8 cellular contexts compared by ENCODE assay signal in the genomic region with DNA sequence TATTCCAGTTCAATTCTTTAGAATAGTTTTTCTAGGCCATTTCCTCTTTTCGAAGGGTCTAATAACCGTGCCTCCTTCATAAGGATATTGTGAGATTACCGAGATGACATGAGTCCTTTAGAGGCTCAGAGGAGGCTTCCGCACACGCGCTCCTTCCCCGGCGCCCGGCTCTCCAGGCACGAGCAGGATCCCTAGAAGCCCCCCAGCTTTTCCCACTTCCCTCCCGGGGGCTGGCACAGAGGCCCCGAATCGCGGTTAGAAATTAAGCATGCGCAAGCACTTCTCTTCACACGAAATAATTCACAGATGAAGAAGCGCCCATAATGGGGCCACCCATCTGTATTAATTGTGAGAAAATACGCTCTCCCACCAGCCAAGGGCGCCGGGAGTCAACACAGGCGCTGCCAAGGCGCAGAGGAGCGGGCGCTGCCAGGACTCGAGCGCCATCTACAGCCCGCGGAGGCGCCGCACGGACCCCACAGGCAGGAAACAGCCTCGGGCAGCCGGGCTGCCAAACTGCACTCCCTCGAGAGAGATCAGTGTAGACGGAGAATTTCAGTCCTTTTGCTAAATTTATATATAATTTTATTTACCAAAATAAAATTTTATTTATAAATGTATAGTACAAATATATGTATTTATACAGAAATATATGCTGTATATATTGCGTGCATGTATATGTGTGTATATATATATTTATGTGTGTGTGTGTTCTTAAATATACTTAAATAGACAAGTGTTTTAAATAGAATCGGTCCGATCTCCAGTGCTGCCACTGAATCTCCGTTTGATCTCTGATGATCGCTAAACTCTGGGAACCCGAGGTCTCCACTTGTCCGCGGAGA.
DNase-seq lines count a peak whose midpoint lies in the region; ATAC-seq, FAIRE-seq and TF ChIP-seq lines count a peak whose summit lies in the region.

No MANE protein-coding gene starts in this region.

- no peak overlapping the region for H3K27ac ChIP-seq in right lobe of liver

- ATAC-seq in right lobe of liver: peak; percentile 95 to 99 (median 97)
- no peak for ATAC-seq in HG03039 (IDR thresholded peaks at IDR 0.05; ENCODE audit: unreplicated experiment)

- WGBS in right lobe of liver (ENCODE audit: insufficient coverage, low coverage, low lambda C conversion rate, missing lambda C conversion rate): 33% methylated on average over 41 of the region's 43 CpGs

- POLR2A ChIA-PET in activated CD4-positive, alpha-beta T cell treated with anti-CD3 and anti-CD28 coated beads, Interleukin-2, amount 10 ng/mL, durations not matched to agents 7 days and 5 days (lab: Charles Lee): no interaction called here

- H3K4me3 ChIP-seq in AG09309 (ENCODE audit: control insufficient read depth, low read depth, low read length) (no peak overlapping the region), right lobe of liver (no peak overlapping the region)

- intact Hi-C loops in dendritic cell treated with granulocyte-macrophage colony-stimulating factor and Interleukin-4, amounts not matched to agents 40 ng/mL and 50 ng/mL, for 4 days (cut with micrococcal nuclease): loop anchor here (1.0 to 10.0 kb wide), 2 partner anchors 247 to 766 kb away; no protein-coding TSS in a partner anchor
- intact Hi-C loops in right lobe of liver (cut with DNase I): loop anchor here in 1 of 2 donors (10.0 kb wide), 1 partner anchor 767 kb away; no protein-coding TSS in a partner anchor

- TF ChIP-seq CTCF in AG09309 (IDR thresholded peaks at IDR 0.05; ENCODE audit: control insufficient read depth, insufficient read depth, low read depth, low read length, missing control alignments) (peak; percentile 95), right lobe of liver (IDR thresholded peaks at IDR 0.05) (peak; percentile 68 to 96 (median 92))

- peaks cover 26% of the 10 kb centered on the region for H3K27me3 Mint-ChIP-seq in activated CD4-positive, alpha-beta T cell treated with anti-CD3 and anti-CD28 coated beads, Interleukin-2, amount 10 ng/mL, durations not matched to agents 7 days and 5 days
- H3K27me3 Mint-ChIP-seq in dendritic cell treated with granulocyte-macrophage colony-stimulating factor and Interleukin-4, amounts not matched to agents 40 ng/mL and 50 ng/mL, for 4 days: peaks cover 3% of the 10 kb centered on the region

- CTCF ChIA-PET in activated CD4-positive, alpha-beta T cell treated with anti-CD3 and anti-CD28 coated beads, Interleukin-2, amount 10 ng/mL, durations not matched to agents 7 days and 5 days (lab: Charles Lee): no interaction called here

- no peak for FAIRE-seq in GM19239 (lab: Jason Lieb, UNC)

- no peaks in the 10 kb centered on the region for H3K9me3 Mint-ChIP-seq in activated CD4-positive, alpha-beta T cell treated with anti-CD3 and anti-CD28 coated beads, Interleukin-2, amount 10 ng/mL, durations not matched to agents 7 days and 5 days
- no peaks in the 10 kb centered on the region for H3K9me3 Mint-ChIP-seq in dendritic cell treated with granulocyte-macrophage colony-stimulating factor and Interleukin-4, amounts not matched to agents 40 ng/mL and 50 ng/mL, for 4 days

- no peaks in the 10 kb centered on the region for H3K36me3 Mint-ChIP-seq in activated CD4-positive, alpha-beta T cell treated with anti-CD3 and anti-CD28 coated beads, Interleukin-2, amount 10 ng/mL, durations not matched to agents 7 days and 5 days (ENCODE audit: low read depth)
- no peaks in the 10 kb centered on the region for H3K36me3 Mint-ChIP-seq in dendritic cell treated with granulocyte-macrophage colony-stimulating factor and Interleukin-4, amounts not matched to agents 40 ng/mL and 50 ng/mL, for 4 days (ENCODE audit: low read depth)

- no peaks in the 10 kb centered on the region for H3K4me1 ChIP-seq in right lobe of liver

- H3K9me3 ChIP-seq in right lobe of liver: no peaks in the 10 kb centered on the region

- peak overlapping the region; percentile 32 for H3K4me3 Mint-ChIP-seq in activated CD4-positive, alpha-beta T cell treated with anti-CD3 and anti-CD28 coated beads, Interleukin-2, amount 10 ng/mL, durations not matched to agents 7 days and 5 days
- peak overlapping the region; percentile 74 for H3K4me3 Mint-ChIP-seq in dendritic cell treated with granulocyte-macrophage colony-stimulating factor and Interleukin-4, amounts not matched to agents 40 ng/mL and 50 ng/mL, for 4 days

- peaks cover 4% of the 10 kb centered on the region for H3K4me1 Mint-ChIP-seq in activated CD4-positive, alpha-beta T cell treated with anti-CD3 and anti-CD28 coated beads, Interleukin-2, amount 10 ng/mL, durations not matched to agents 7 days and 5 days
- peaks cover 17% of the 10 kb centered on the region for H3K4me1 Mint-ChIP-seq in dendritic cell treated with granulocyte-macrophage colony-stimulating factor and Interleukin-4, amounts not matched to agents 40 ng/mL and 50 ng/mL, for 4 days (ENCODE audit: low read depth)

- DNase-seq in AG09309 (ENCODE audit: low read depth) (no peak), GM19239 (ENCODE audit: insufficient read length, low spot score) (peak; percentile 78), NCI-H1694 treated with DMSO at 0.1 percent for 48 hours (lab: John Stamatoyannopoulos, UW) (peak; percentile 54), right lobe of liver (peak; percentile 66 to 79 (median 77))
- DNase-seq in activated CD4-positive, alpha-beta T cell treated with anti-CD3 and anti-CD28 coated beads, Interleukin-2, amount 10 ng/mL, durations not matched to agents 7 days and 5 days: peak; percentile 70
- peak; percentile 51 for DNase-seq in stimulated activated CD8-positive, alpha-beta memory T cell treated with anti-CD3 and anti-CD28 coated beads, Interleukin-12 subunit alpha, Interleukin-12 subunit beta, amount 100 ng/mL, for 24 hours (ENCODE audit: extremely low read depth)

- H3K36me3 ChIP-seq in right lobe of liver: no peaks in the 10 kb centered on the region

- no peaks in the 10 kb centered on the region for H3K27me3 ChIP-seq in right lobe of liver

- H3K27ac Mint-ChIP-seq in activated CD4-positive, alpha-beta T cell treated with anti-CD3 and anti-CD28 coated beads, Interleukin-2, amount 10 ng/mL, durations not matched to agents 7 days and 5 days: peak overlapping the region; percentile 19
- H3K27ac Mint-ChIP-seq in dendritic cell treated with granulocyte-macrophage colony-stimulating factor and Interleukin-4, amounts not matched to agents 40 ng/mL and 50 ng/mL, for 4 days: peak overlapping the region; percentile 90

- TF ChIP-seq POLR2A in right lobe of liver (IDR thresholded peaks at IDR 0.05): no peak
